ENCODE assay signal across 22 cellular contexts in genomic region chr12:113802966-113803828, GRCh38.
"Had no signal": no experiment of that assay in that cellular context is flagged by ENCODE, and none has a peak within 500 bp of the region (broad histone marks: within the 10 kb centered on the region; RNA-seq: fewer than 3 reads in every experiment).

No MANE protein-coding gene starts in this region.

- H3K4me2 ChIP-seq: hepatocyte, SK-N-SH, smooth muscle cell had no signal

- H2AFZ ChIP-seq: hepatocyte had no signal

- ATAC-seq: activated T-cell treated with anti-CD3 and anti-CD28 coated beads, Interleukin-2, amount 50 U/mL, for 4 hours; left lung; stimulated activated naive CD8-positive, alpha-beta T cell treated with anti-CD3 and anti-CD28 coated beads, Interleukin-15, amount 100 ng/mL, for 72 hours had no signal

- H3K27ac ChIP-seq: cardiac muscle cell, hepatocyte, left lung, sigmoid colon, tibial artery, VCaP had no signal

- H3K27me3 ChIP-seq: cardiac muscle cell, hepatocyte, left lung, sigmoid colon, tibial artery had no signal

- H3K4me1 Mint-ChIP-seq: activated naive CD8-positive, alpha-beta T cell treated with anti-CD3 and anti-CD28 coated beads for 36 hours; immature natural killer cell; stimulated activated naive CD8-positive, alpha-beta T cell treated with anti-CD3 and anti-CD28 coated beads, Interleukin-15, amount 100 ng/mL, for 72 hours had no signal

- H3K4me1 ChIP-seq: left lung, sigmoid colon, tibial artery had no signal

- DNase-seq: activated CD4-positive, CD25-positive, alpha-beta regulatory T cell treated with anti-CD3 and anti-CD28 coated beads, Interleukin-2, amount 50 U/mL, for 72 hours; activated naive CD4-positive, alpha-beta T cell treated with Interleukin-2 at 50 U/mL for 16 hours; activated naive CD8-positive, alpha-beta T cell treated with anti-CD3 and anti-CD28 coated beads for 36 hours; activated T-cell treated with anti-CD3 and anti-CD28 coated beads, Interleukin-2, amount 50 U/mL, for 4 hours; amniotic stem cell; effector CD4-positive, alpha-beta T cell; erythroblast; foreskin fibroblast; immature natural killer cell; left lung; retina; sigmoid colon; SK-N-SH; stimulated activated CD4-positive, alpha-beta T cell treated with anti-CD3 and anti-CD28 coated beads, Interleukin-4, amount 100 ng/mL, for 24 hours; stimulated activated naive CD8-positive, alpha-beta T cell treated with anti-CD3 and anti-CD28 coated beads, Interleukin-15, amount 100 ng/mL, for 72 hours; tibial artery had no signal

- H3K36me3 ChIP-seq: cardiac muscle cell, left lung, sigmoid colon had no signal

- H3K9ac ChIP-seq: SK-N-SH had no signal

- H3K27me3 Mint-ChIP-seq: activated naive CD8-positive, alpha-beta T cell treated with anti-CD3 and anti-CD28 coated beads for 36 hours; dendritic cell treated with granulocyte-macrophage colony-stimulating factor and Interleukin-4, amounts not matched to agents 40 ng/mL and 50 ng/mL, for 4 days; natural killer cell treated with Interleukin-12 subunit alpha and Interleukin-12 subunit beta and Interleukin-15 and Interleukin-18, amount 100 ng/mL, for 72 hours; stimulated activated naive CD8-positive, alpha-beta T cell treated with anti-CD3 and anti-CD28 coated beads, Interleukin-15, amount 100 ng/mL, for 72 hours had no signal

- H3K4me3 Mint-ChIP-seq: activated naive CD8-positive, alpha-beta T cell treated with anti-CD3 and anti-CD28 coated beads for 36 hours; activated T-cell treated with anti-CD3 and anti-CD28 coated beads, Interleukin-2, amount 50 U/mL, for 4 hours; dendritic cell treated with granulocyte-macrophage colony-stimulating factor and Interleukin-4, amounts not matched to agents 40 ng/mL and 50 ng/mL, for 4 days; immature natural killer cell; natural killer cell treated with Interleukin-12 subunit alpha and Interleukin-12 subunit beta and Interleukin-15 and Interleukin-18, amount 100 ng/mL, for 72 hours; stimulated activated naive CD8-positive, alpha-beta T cell treated with anti-CD3 and anti-CD28 coated beads, Interleukin-15, amount 100 ng/mL, for 72 hours had no signal

- H3K9me3 ChIP-seq: sigmoid colon had no signal

- H3K27ac Mint-ChIP-seq: activated naive CD8-positive, alpha-beta T cell treated with anti-CD3 and anti-CD28 coated beads for 36 hours; dendritic cell treated with granulocyte-macrophage colony-stimulating factor and Interleukin-4, amounts not matched to agents 40 ng/mL and 50 ng/mL, for 4 days; immature natural killer cell; natural killer cell treated with Interleukin-12 subunit alpha and Interleukin-12 subunit beta and Interleukin-15 and Interleukin-18, amount 100 ng/mL, for 72 hours had no signal

- H3K4me3 ChIP-seq: cardiac muscle cell, hepatocyte, left lung, sigmoid colon, smooth muscle cell, tibial artery had no signal
